ENCODE assay signal across 8 cellular contexts in genomic region chr9:95425910-95426551, GRCh38.
A peak's percentile ranks its signal among the peaks of the same experiment; 100 is the strongest.
DNase-seq lines count a peak whose midpoint lies in the region; ATAC-seq and TF ChIP-seq lines count a peak whose summit lies in the region.

No MANE protein-coding gene starts in this region.

- peaks cover 11% of the 10 kb centered on the region for H3K36me3 Mint-ChIP-seq in activated naive CD4-positive, alpha-beta T cell treated with anti-CD3 and anti-CD28 coated beads, Interleukin-2, amount 10 ng/mL, durations not matched to agents 7 days and 5 days

- H3K9me3 Mint-ChIP-seq in activated naive CD4-positive, alpha-beta T cell treated with anti-CD3 and anti-CD28 coated beads, Interleukin-2, amount 10 ng/mL, durations not matched to agents 7 days and 5 days, result peaks cover 26% of the 10 kb centered on the region

- DNase-seq in activated naive CD4-positive, alpha-beta T cell treated with anti-CD3 and anti-CD28 coated beads, Interleukin-2, amount 10 ng/mL, durations not matched to agents 7 days and 5 days, result no peak
- no peak for DNase-seq in activated naive CD4-positive, alpha-beta T cell treated with anti-CD3 and anti-CD28 coated beads, Interleukin-2, amount 50 U/mL, for 16 hours
- DNase-seq in NCI-H69 (lab: John Stamatoyannopoulos, UW) (peak; percentile 63), coronary artery (ENCODE audit: low spot score) (no peak), DMS153 (lab: John Stamatoyannopoulos, UW) (no peak)

- H3K9me3 ChIP-seq in muscle layer of duodenum (ENCODE audit: control insufficient read depth in 1 of 2, low read length in 2 of 2), result peaks cover 12 to 16% of the 10 kb centered on the region in 2 donors

- TF ChIP-seq CTCF in coronary artery (IDR thresholded peaks at IDR 0.05), result no peak

- H3K27ac Mint-ChIP-seq in activated naive CD4-positive, alpha-beta T cell treated with anti-CD3 and anti-CD28 coated beads, Interleukin-2, amount 10 ng/mL, durations not matched to agents 7 days and 5 days, result no peak overlapping the region

- peak overlapping the region; percentile 61 for H3K4me3 Mint-ChIP-seq in activated naive CD4-positive, alpha-beta T cell treated with anti-CD3 and anti-CD28 coated beads, Interleukin-2, amount 10 ng/mL, durations not matched to agents 7 days and 5 days

- no peaks in the 10 kb centered on the region for H3K27me3 ChIP-seq in muscle layer of duodenum (ENCODE audit: low read depth, low read length)

- peaks cover 27% of the 10 kb centered on the region for H3K27me3 Mint-ChIP-seq in activated naive CD4-positive, alpha-beta T cell treated with anti-CD3 and anti-CD28 coated beads, Interleukin-2, amount 10 ng/mL, durations not matched to agents 7 days and 5 days

- no peaks in the 10 kb centered on the region for H3K4me1 ChIP-seq in muscle layer of duodenum (ENCODE audit: control insufficient read depth in 1 of 2, insufficient read depth in 2 of 2, low read length in 2 of 2)

- ATAC-seq in HG02588 (IDR thresholded peaks at IDR 0.05; ENCODE audit: unreplicated experiment) (no peak), HG03521 (IDR thresholded peaks at IDR 0.05; ENCODE audit: unreplicated experiment) (no peak)

- H3K4me3 ChIP-seq in coronary artery (peak overlapping the region; percentile 72), muscle layer of duodenum (ENCODE audit: low read depth in 1 of 2, low read length in 2 of 2) (peak overlapping the region; percentile 56 to 66)

- H3K36me3 ChIP-seq in muscle layer of duodenum (ENCODE audit: control insufficient read depth in 1 of 2, insufficient read depth in 2 of 2, low read length in 2 of 2), result no peaks in the 10 kb centered on the region

- CTCF ChIA-PET in activated naive CD4-positive, alpha-beta T cell treated with anti-CD3 and anti-CD28 coated beads, Interleukin-2, amount 10 ng/mL, durations not matched to agents 7 days and 5 days (lab: Charles Lee), result no interaction called here

- H3K27ac ChIP-seq in coronary artery, result no peak overlapping the region
- H3K27ac ChIP-seq in muscle layer of duodenum (ENCODE audit: low read length), result peak overlapping the region; percentile 60

- H3K4me1 Mint-ChIP-seq in activated naive CD4-positive, alpha-beta T cell treated with anti-CD3 and anti-CD28 coated beads, Interleukin-2, amount 10 ng/mL, durations not matched to agents 7 days and 5 days, result peaks cover 10% of the 10 kb centered on the region
